11 cellular contexts compared by ENCODE assay signal in genomic region chr17:42246515-42246914, GRCh38. TPM values are rescaled to one million over a fixed set of nuclear protein-coding genes. Genes with fewer than 3 reads are reported as not detected.
DNase-seq lines count a peak whose midpoint lies in the region; ATAC-seq lines count a peak whose summit lies in the region.
"Had no signal": no experiment of that assay in that cellular context is flagged by ENCODE, and none has a peak within 500 bp of the region (broad histone marks: within the 10 kb centered on the region; RNA-seq: fewer than 3 reads in every experiment).

No MANE protein-coding gene starts in this region.

- CTCF ChIA-PET in activated CD4-positive, alpha-beta T cell treated with anti-CD3 and anti-CD28 coated beads, Interleukin-2, amount 10 ng/mL, durations not matched to agents 7 days and 5 days (lab: Charles Lee): interaction anchor here (0.6 to 3.2 kb wide), 5 partner anchors 20 to 249 kb away, joined by 3 to 17 read pairs (median 4); partner anchors contain the start of gene STAT5A

- POLR2A ChIA-PET in activated CD4-positive, alpha-beta T cell treated with anti-CD3 and anti-CD28 coated beads, Interleukin-2, amount 10 ng/mL, durations not matched to agents 7 days and 5 days (lab: Charles Lee): no interaction called here

- H3K36me3 ChIP-seq in stomach smooth muscle (ENCODE audit: control insufficient read depth in 2 of 2, insufficient read depth in 2 of 2, low read length in 2 of 2): no peaks in the 10 kb centered on the region

- H3K4me1 Mint-ChIP-seq in activated CD4-positive, alpha-beta T cell treated with anti-CD3 and anti-CD28 coated beads, Interleukin-2, amount 10 ng/mL, durations not matched to agents 7 days and 5 days: peaks cover 62% of the 10 kb centered on the region
- H3K4me1 Mint-ChIP-seq in activated T-helper 1 cell treated with anti-CD3 and anti-CD28 coated beads, Interleukin-12 subunit alpha, Interleukin-12 subunit beta, Interleukin-2, Interleukin-4 antibody, amounts not matched to agents 30 ng/mL and 10 ng/mL and 1 ng/mL, durations not matched to agents 14 hours and 24 hours and 36 hours (ENCODE audit: low read depth): peaks cover 60% of the 10 kb centered on the region

- H3K36me3 Mint-ChIP-seq in activated CD4-positive, alpha-beta T cell treated with anti-CD3 and anti-CD28 coated beads, Interleukin-2, amount 10 ng/mL, durations not matched to agents 7 days and 5 days (ENCODE audit: low read depth): peaks cover 9% of the 10 kb centered on the region
- peaks cover 24% of the 10 kb centered on the region for H3K36me3 Mint-ChIP-seq in activated T-helper 1 cell treated with anti-CD3 and anti-CD28 coated beads, Interleukin-12 subunit alpha, Interleukin-12 subunit beta, Interleukin-2, Interleukin-4 antibody, amounts not matched to agents 30 ng/mL and 10 ng/mL and 1 ng/mL, durations not matched to agents 14 hours and 24 hours and 36 hours (ENCODE audit: low read depth)
- H3K36me3 Mint-ChIP-seq: naive B cell had no signal

- H3K4me3 Mint-ChIP-seq in activated CD4-positive, alpha-beta T cell treated with anti-CD3 and anti-CD28 coated beads, Interleukin-2, amount 10 ng/mL, durations not matched to agents 7 days and 5 days: peak overlapping the region; percentile 34
- H3K4me3 Mint-ChIP-seq in activated T-helper 1 cell treated with anti-CD3 and anti-CD28 coated beads, Interleukin-12 subunit alpha, Interleukin-12 subunit beta, Interleukin-2, Interleukin-4 antibody, amounts not matched to agents 30 ng/mL and 10 ng/mL and 1 ng/mL, durations not matched to agents 14 hours and 24 hours and 36 hours: peak overlapping the region; percentile 56

- peaks cover 6% of the 10 kb centered on the region for H3K4me1 ChIP-seq in stomach smooth muscle (ENCODE audit: control insufficient read depth, insufficient read depth, low read length)

- H3K9me3 ChIP-seq in stomach smooth muscle (ENCODE audit: control insufficient read depth in 2 of 2, low read length in 2 of 2): no peaks in the 10 kb centered on the region

- peak overlapping the region; percentile 94 for H3K27ac Mint-ChIP-seq in activated CD4-positive, alpha-beta T cell treated with anti-CD3 and anti-CD28 coated beads, Interleukin-2, amount 10 ng/mL, durations not matched to agents 7 days and 5 days
- H3K27ac Mint-ChIP-seq in activated T-helper 1 cell treated with anti-CD3 and anti-CD28 coated beads, Interleukin-12 subunit alpha, Interleukin-12 subunit beta, Interleukin-2, Interleukin-4 antibody, amounts not matched to agents 30 ng/mL and 10 ng/mL and 1 ng/mL, durations not matched to agents 14 hours and 24 hours and 36 hours: peak overlapping the region; percentile 99

- intact Hi-C loops in activated T-helper 1 cell treated with anti-CD3 and anti-CD28 coated beads, Interleukin-12 subunit alpha, Interleukin-12 subunit beta, Interleukin-2, Interleukin-4 antibody, amounts not matched to agents 30 ng/mL and 10 ng/mL and 1 ng/mL, durations not matched to agents 14 hours and 24 hours and 36 hours (cut with micrococcal nuclease): no loop called here

- peak overlapping the region; percentile 50 for H3K27ac ChIP-seq in stomach smooth muscle (ENCODE audit: low read length)

- H3K27me3 ChIP-seq in stomach smooth muscle (ENCODE audit: control insufficient read depth in 1 of 2, insufficient read depth in 2 of 2, low read length in 2 of 2): no peaks in the 10 kb centered on the region

- no peak for ATAC-seq in HG03095 (IDR thresholded peaks at IDR 0.05; ENCODE audit: unreplicated experiment)

- no peaks in the 10 kb centered on the region for H3K9me3 Mint-ChIP-seq in activated CD4-positive, alpha-beta T cell treated with anti-CD3 and anti-CD28 coated beads, Interleukin-2, amount 10 ng/mL, durations not matched to agents 7 days and 5 days
- H3K9me3 Mint-ChIP-seq in activated T-helper 1 cell treated with anti-CD3 and anti-CD28 coated beads, Interleukin-12 subunit alpha, Interleukin-12 subunit beta, Interleukin-2, Interleukin-4 antibody, amounts not matched to agents 30 ng/mL and 10 ng/mL and 1 ng/mL, durations not matched to agents 14 hours and 24 hours and 36 hours: no peaks in the 10 kb centered on the region
- H3K9me3 Mint-ChIP-seq: naive B cell had no signal

- H3K27me3 Mint-ChIP-seq in activated CD4-positive, alpha-beta T cell treated with anti-CD3 and anti-CD28 coated beads, Interleukin-2, amount 10 ng/mL, durations not matched to agents 7 days and 5 days: no peaks in the 10 kb centered on the region
- H3K27me3 Mint-ChIP-seq in activated T-helper 1 cell treated with anti-CD3 and anti-CD28 coated beads, Interleukin-12 subunit alpha, Interleukin-12 subunit beta, Interleukin-2, Interleukin-4 antibody, amounts not matched to agents 30 ng/mL and 10 ng/mL and 1 ng/mL, durations not matched to agents 14 hours and 24 hours and 36 hours (ENCODE audit: insufficient read depth): no peaks in the 10 kb centered on the region
- H3K27me3 Mint-ChIP-seq: naive B cell had no signal

- H3K4me3 ChIP-seq in stomach smooth muscle (ENCODE audit: low read length in 2 of 2): no peak overlapping the region

- peak overlapping the region in 1 of 2 donors; percentile 10 for H3K9ac ChIP-seq in stomach smooth muscle (ENCODE audit: low read length in 2 of 2)

- DNase-seq in activated CD4-positive, alpha-beta T cell treated with anti-CD3 and anti-CD28 coated beads, Interleukin-2, amount 10 ng/mL, durations not matched to agents 7 days and 5 days: no peak
- DNase-seq in activated CD4-positive, alpha-beta T cell treated with anti-CD3 and anti-CD28 coated beads for 48 hours: no peak
- DNase-seq in activated T-helper 1 cell treated with anti-CD3 and anti-CD28 coated beads, Interleukin-12 subunit alpha, Interleukin-12 subunit beta, Interleukin-2, Interleukin-4 antibody, amounts not matched to agents 30 ng/mL and 10 ng/mL and 1 ng/mL, durations not matched to agents 14 hours and 24 hours and 36 hours (ENCODE audit: low spot score): no peak
- DNase-seq in iris pigment epithelial cell (ENCODE audit: low read depth) (peak; percentile 69), GOT3 (lab: John Stamatoyannopoulos, UW) (no peak), NCI-H526 treated with DMSO at 0.1 percent for 48 hours (lab: John Stamatoyannopoulos, UW) (no peak)
- DNase-seq: DND-41, naive B cell, NCI-H345 had no signal

RNA-seq across cellular contexts. Expression of gene STAT5B, which starts 29.7 kb away (rescaled TPM):
- 100 to 1,000 TPM; 150 to 164 TPM for total RNA-seq in activated CD4-positive, alpha-beta T cell treated with anti-CD3 and anti-CD28 coated beads, Interleukin-2, amount 10 ng/mL, durations not matched to agents 7 days and 5 days
- total RNA-seq in activated T-helper 1 cell treated with anti-CD3 and anti-CD28 coated beads, Interleukin-12 subunit alpha, Interleukin-12 subunit beta, Interleukin-2, Interleukin-4 antibody, amounts not matched to agents 30 ng/mL and 10 ng/mL and 1 ng/mL, durations not matched to agents 14 hours and 24 hours and 36 hours: 191 and 199 TPM in 2 replicates

RNA-seq across cellular contexts. Expression of gene STAT5A, which starts 41.8 kb away (rescaled TPM):
- total RNA-seq in activated CD4-positive, alpha-beta T cell treated with anti-CD3 and anti-CD28 coated beads, Interleukin-2, amount 10 ng/mL, durations not matched to agents 7 days and 5 days: 100 to 1,000 TPM in 1 of 2 experiments, 10 to 100 TPM in 1; 99.5 to 108 TPM
- total RNA-seq in activated T-helper 1 cell treated with anti-CD3 and anti-CD28 coated beads, Interleukin-12 subunit alpha, Interleukin-12 subunit beta, Interleukin-2, Interleukin-4 antibody, amounts not matched to agents 30 ng/mL and 10 ng/mL and 1 ng/mL, durations not matched to agents 14 hours and 24 hours and 36 hours: 375 and 381 TPM in 2 replicates

RNA-seq across cellular contexts. Expression of gene GHDC, which starts 52.2 kb away (rescaled TPM):
- 10 to 100 TPM; 15.3 to 15.5 TPM for total RNA-seq in activated CD4-positive, alpha-beta T cell treated with anti-CD3 and anti-CD28 coated beads, Interleukin-2, amount 10 ng/mL, durations not matched to agents 7 days and 5 days
- 15.2 and 15.5 TPM in 2 replicates for total RNA-seq in activated T-helper 1 cell treated with anti-CD3 and anti-CD28 coated beads, Interleukin-12 subunit alpha, Interleukin-12 subunit beta, Interleukin-2, Interleukin-4 antibody, amounts not matched to agents 30 ng/mL and 10 ng/mL and 1 ng/mL, durations not matched to agents 14 hours and 24 hours and 36 hours
